In genomic region chr12:25939606-25940005, GRCh38 we compare ENCODE assay signal across 19 cellular contexts. TPM values are rescaled to one million over a fixed set of nuclear protein-coding genes. Genes with fewer than 3 reads are reported as not detected.
DNase-seq lines count a peak whose midpoint lies in the region; ATAC-seq and TF ChIP-seq lines count a peak whose summit lies in the region.
"Had no signal": no experiment of that assay in that cellular context is flagged by ENCODE, and none has a peak within 500 bp of the region (broad histone marks: within the 10 kb centered on the region; RNA-seq: fewer than 3 reads in every experiment).

No MANE protein-coding gene starts in this region.

- H2AK9ac ChIP-seq in IMR-90 (replicated peaks; ENCODE audit: low read depth, low read length, poor library complexity) = no peak overlapping the region

- no peak for ATAC-seq in IMR-90 (ENCODE audit: low read depth)
- ATAC-seq in left lobe of liver = peak; percentile 15
- no peak for ATAC-seq in activated naive CD4-positive, alpha-beta T cell treated with anti-CD3 and anti-CD28 coated beads, Interleukin-2, amount 50 U/mL, for 72 hours
- ATAC-seq: CD8-positive, alpha-beta T cell; GM12878 had no signal

- peaks cover 8% of the 10 kb centered on the region for H3K9me3 ChIP-seq in IMR-90 (ENCODE audit: control insufficient read depth, insufficient read depth, low read length)
- H3K9me3 ChIP-seq: BLaER1, Caco-2 had no signal

- H4K5ac ChIP-seq in IMR-90 (ENCODE audit: low read depth, low read length) = no peak overlapping the region
- H4K5ac ChIP-seq in mesendoderm (ENCODE audit: low read length) = no peak overlapping the region

- CTCF ChIA-PET in IMR-90 (lab: Yijun Ruan, JAX) = no interaction called here

- no peak overlapping the region for H2BK15ac ChIP-seq in IMR-90 (ENCODE audit: low read depth, low read length)
- H2BK15ac ChIP-seq in mesendoderm (replicated peaks; ENCODE audit: low read depth) = peak overlapping the region; percentile 47

- intact Hi-C loops in IMR-90 (cut with micrococcal nuclease) = loop anchor here (10.0 kb wide), 1 partner anchor 75 kb away; no protein-coding TSS in a partner anchor

- H2BK20ac ChIP-seq in IMR-90 (ENCODE audit: low read depth, low read length) = no peak overlapping the region

- no peak overlapping the region for H3K9ac ChIP-seq in IMR-90 (ENCODE audit: low read depth, low read length)
- no peak overlapping the region for H3K9ac ChIP-seq in mesendoderm (ENCODE audit: low read length)
- H3K9ac ChIP-seq: BLaER1 had no signal

- POLR2A ChIA-PET in IMR-90 (lab: Charles Lee; ENCODE audit: unreplicated experiment) = no interaction called here

- no peaks in the 10 kb centered on the region for H4K20me1 ChIP-seq in IMR-90 (ENCODE audit: insufficient read depth, low read length)
- H4K20me1 ChIP-seq: BLaER1 had no signal

- dilution Hi-C loops in IMR-90 (cut with HindIII; ENCODE audit: low sequenced_read_pairs, unreplicated experiment) = no loop called here

- no peak for TF ChIP-seq RAD21 in IMR-90 (IDR thresholded peaks at IDR 0.05; ENCODE audit: low read length)

- no peak overlapping the region for H3K27ac Mint-ChIP-seq in activated naive CD4-positive, alpha-beta T cell treated with anti-CD3 and anti-CD28 coated beads, Interleukin-2, amount 50 U/mL, for 72 hours
- H3K27ac Mint-ChIP-seq: B cell; CD4-positive, CD25-positive, alpha-beta regulatory T cell; CD8-positive, alpha-beta T cell had no signal

- H3K27ac ChIP-seq in IMR-90 (ENCODE audit: insufficient read depth, low read length) (no peak overlapping the region), mesendoderm (ENCODE audit: low read depth, low read length) (no peak overlapping the region)
- H3K27ac ChIP-seq: BLaER1, C4-2B had no signal

- no peak overlapping the region for H3K23ac ChIP-seq in IMR-90 (ENCODE audit: low read depth, low read length)
- no peak overlapping the region for H3K23ac ChIP-seq in mesendoderm (ENCODE audit: low read length)

- DNase-seq in IMR-90 = no peak
- DNase-seq in left lobe of liver (ENCODE audit: low spot score) = no peak
- peak; percentile 14 for DNase-seq in mesendoderm
- no peak for DNase-seq in activated naive CD4-positive, alpha-beta T cell treated with anti-CD3 and anti-CD28 coated beads, Interleukin-2, amount 50 U/mL, for 72 hours (ENCODE audit: low spot score in 2 of 2)
- DNase-seq in AG08395 (ENCODE audit: low spot score) = no peak
- no peak for DNase-seq in stimulated activated naive CD4-positive, alpha-beta T cell treated with Interleukin-2 at 50 U/mL for 16 hours (lab: John Stamatoyannopoulos, UW)
- DNase-seq: Caco-2; CD4-positive, CD25-positive, alpha-beta regulatory T cell; CD8-positive, alpha-beta T cell; DMS79; EL; GDM1; GOT3; H7; HCEC 1CT had no signal

- no peaks in the 10 kb centered on the region for H3K79me2 ChIP-seq in mesendoderm (ENCODE audit: control insufficient read depth, insufficient read depth, low read length)

- TF ChIP-seq CTCF in IMR-90 (conservative IDR thresholded peaks at IDR 0.05; ENCODE audit: low read depth, low read length) = no peak

- H2BK120ac ChIP-seq in IMR-90 (ENCODE audit: low read depth, low read length) (no peak overlapping the region), mesendoderm (ENCODE audit: low read depth, low read length) (no peak overlapping the region)

- H3K18ac ChIP-seq in IMR-90 (ENCODE audit: low read depth, low read length) (no peak overlapping the region), mesendoderm (ENCODE audit: low read length) (no peak overlapping the region)

- H3K56ac ChIP-seq in IMR-90 (ENCODE audit: extremely low read depth, insufficient read depth, low read length) (no peak overlapping the region), mesendoderm (ENCODE audit: low read length) (no peak overlapping the region)

- H2AK5ac ChIP-seq in IMR-90 (ENCODE audit: low read depth, low read length) (no peak overlapping the region), mesendoderm (ENCODE audit: low read length) (no peak overlapping the region)

- peaks cover 0 to 6% of the 10 kb centered on the region in 2 donors for H3K36me3 Mint-ChIP-seq in activated naive CD4-positive, alpha-beta T cell treated with anti-CD3 and anti-CD28 coated beads, Interleukin-2, amount 50 U/mL, for 72 hours
- H3K36me3 Mint-ChIP-seq: CD4-positive, CD25-positive, alpha-beta regulatory T cell; CD8-positive, alpha-beta T cell had no signal

- H3K9me1 ChIP-seq in IMR-90 (ENCODE audit: insufficient read depth, low read length) = no peaks in the 10 kb centered on the region

- in situ Hi-C loops in IMR-90 (cut with MboI; ENCODE audit: low sequenced_read_pairs) = no loop called here

- no TSS peak for BruUV-seq in IMR-90 (replicated peaks; lab: Mats Ljungman, UMichigan)

- no peak overlapping the region for H4K8ac ChIP-seq in IMR-90 (ENCODE audit: low read depth in 2 of 2, low read length in 2 of 2)
- H4K8ac ChIP-seq in mesendoderm (ENCODE audit: low read depth, low read length) = no peak overlapping the region

- H3K79me1 ChIP-seq in IMR-90 (ENCODE audit: low read depth in 1 of 2, low read length in 2 of 2) (no peaks in the 10 kb centered on the region), mesendoderm (ENCODE audit: low read length) (no peaks in the 10 kb centered on the region)

- no peak overlapping the region for H4K91ac ChIP-seq in IMR-90 (ENCODE audit: insufficient read depth, low read depth, low read length)

- WGBS in IMR-90 (ENCODE audit: extremely low coverage in 2 of 2, insufficient read length in 1 of 2), 2 experiments = no CpG with 5 or more reads among the region's 2 CpGs
- WGBS in mesendoderm (ENCODE audit: extremely low coverage, insufficient coverage, low lambda C conversion rate) = no CpG with 5 or more reads among the region's 2 CpGs

- no peak overlapping the region for H3K4me2 ChIP-seq in IMR-90 (ENCODE audit: low read depth, low read length)
- H3K4me2 ChIP-seq in mesendoderm (ENCODE audit: low read length) = no peak overlapping the region

- peaks cover 4 to 5% of the 10 kb centered on the region in 2 donors for H3K9me3 Mint-ChIP-seq in activated naive CD4-positive, alpha-beta T cell treated with anti-CD3 and anti-CD28 coated beads, Interleukin-2, amount 50 U/mL, for 72 hours
- H3K9me3 Mint-ChIP-seq: CD8-positive, alpha-beta T cell had no signal

- H3K27me3 ChIP-seq in IMR-90 (ENCODE audit: control insufficient read depth, insufficient read depth, low read length) = no peaks in the 10 kb centered on the region
- no peaks in the 10 kb centered on the region for H3K27me3 ChIP-seq in mesendoderm (ENCODE audit: insufficient read depth, low read length, poor library complexity)
- H3K27me3 ChIP-seq: BLaER1 had no signal

- no peak for TF ChIP-seq POLR2A in IMR-90 (IDR thresholded peaks at IDR 0.05; ENCODE audit: low read depth, low read length)

- H2AFZ ChIP-seq in IMR-90 (replicated peaks; ENCODE audit: low read length, poor library complexity) = no peak overlapping the region

- H2BK5ac ChIP-seq in IMR-90 (ENCODE audit: low read depth, low read length, poor library complexity, severe bottlenecking) (no peak overlapping the region), mesendoderm (ENCODE audit: low read length) (no peak overlapping the region)

- H3K4me1 ChIP-seq in IMR-90 (ENCODE audit: control insufficient read depth, insufficient read depth, low read length) (peaks cover 6% of the 10 kb centered on the region), mesendoderm (ENCODE audit: control insufficient read depth, low read depth, low read length) (no peaks in the 10 kb centered on the region)

- H3K4ac ChIP-seq in IMR-90 (ENCODE audit: low read depth, low read length) = no peak overlapping the region
- H3K4ac ChIP-seq in mesendoderm (ENCODE audit: low read depth, low read length) = no peak overlapping the region

- H3K14ac ChIP-seq in IMR-90 (replicated peaks; ENCODE audit: low read depth, low read length) = no peak overlapping the region

- H3K36me3 ChIP-seq in IMR-90 (ENCODE audit: control insufficient read depth, insufficient read depth, low read length) (no peaks in the 10 kb centered on the region), mesendoderm (ENCODE audit: control insufficient read depth, insufficient read depth, low read length) (no peaks in the 10 kb centered on the region)
- H3K36me3 ChIP-seq: BLaER1 had no signal

- H3K4me3 ChIP-seq in IMR-90 (ENCODE audit: insufficient read depth, low read depth, low read length) (no peak overlapping the region), mesendoderm (ENCODE audit: low read length) (no peak overlapping the region)
- H3K4me3 ChIP-seq: BLaER1, GM12878 had no signal

TF ChIP-seq in IMR-90, 13 proteins besides CTCF, POLR2A, EP300 and RAD21:
- no peak for TF ChIP-seq MAFK (IDR thresholded peaks at IDR 0.05; ENCODE audit: low read depth, low read length)
- TF ChIP-seq CEBPB (IDR thresholded peaks at IDR 0.05; ENCODE audit: low read depth, low read length) = peak; percentile 64

RNA-seq across cellular contexts. Expression of gene RASSF8, which starts 18.9 kb away (rescaled TPM):
- total RNA-seq in IMR-90 (2012; rRNA removed) (50.5 and 50.8 TPM in 2 replicates), left lobe of liver (9.0 TPM)
- polyA plus RNA-seq in IMR-90 (2012; rRNA removed) = 10.8 and 11.1 TPM in 2 replicates
- 3.9 and 4.3 TPM in 2 replicates for polyA plus RNA-seq in IMR-90 (2012; cell fraction: cytosol; rRNA removed)
- 2.1 and 10.1 TPM in 2 replicates for polyA plus RNA-seq in IMR-90 (2012; cell fraction: nucleus; rRNA removed; ENCODE audit: low replicate concordance)
- 15.3 TPM for polyA plus RNA-seq in mesendoderm (2013, experiment 1 of 2)
- 14.8 TPM for polyA plus RNA-seq in mesendoderm (2013, experiment 2 of 2)
- under 1 TPM; 0.46 to 0.56 TPM for total RNA-seq in activated naive CD4-positive, alpha-beta T cell treated with anti-CD3 and anti-CD28 coated beads, Interleukin-2, amount 50 U/mL, for 72 hours
- polyA plus RNA-seq: CD4-positive, CD25-positive, alpha-beta regulatory T cell had no signal
